In genomic region chr19:16608290-16608704, GRCh38 we compare ENCODE assay signal across 9 cellular contexts.
DNase-seq lines count a peak whose midpoint lies in the region; ATAC-seq and TF ChIP-seq lines count a peak whose summit lies in the region.
"Had no signal": no experiment of that assay in that cellular context is flagged by ENCODE, and none has a peak within 500 bp of the region (broad histone marks: within the 10 kb centered on the region; RNA-seq: fewer than 3 reads in every experiment).

No MANE protein-coding gene starts in this region.

- no peak overlapping the region for H3K9ac ChIP-seq in muscle layer of colon (ENCODE audit: low read length)

- TF ChIP-seq CTCF in coronary artery (IDR thresholded peaks at IDR 0.05), result no peak

- peaks cover 50% of the 10 kb centered on the region for H3K4me1 ChIP-seq in muscle layer of colon (ENCODE audit: insufficient read depth, low read length)

- no peaks in the 10 kb centered on the region for H3K27me3 ChIP-seq in muscle layer of colon (ENCODE audit: control insufficient read depth in 1 of 2, insufficient read depth in 2 of 2, low read length in 2 of 2)

- no peaks in the 10 kb centered on the region for H3K36me3 ChIP-seq in muscle layer of colon (ENCODE audit: insufficient read depth, low read length)

- H3K4me3 ChIP-seq in coronary artery (no peak overlapping the region), muscle layer of colon (ENCODE audit: low read depth in 1 of 2, low read length in 2 of 2) (no peak overlapping the region)

- no peaks in the 10 kb centered on the region for H3K9me3 ChIP-seq in muscle layer of colon (ENCODE audit: low read length)

- H3K27ac ChIP-seq in coronary artery (peak overlapping the region; percentile 72 to 79), muscle layer of colon (ENCODE audit: low read depth, low read length) (peak overlapping the region; percentile 69)

- DNase-seq in AG08396 (ENCODE audit: low spot score) (peak; percentile 83), MV-4-11 (lab: John Stamatoyannopoulos, UW) (peak; percentile 95), coronary artery (ENCODE audit: low spot score) (no peak), putamen (ENCODE audit: low spot score) (no peak), DMS153 (lab: John Stamatoyannopoulos, UW) (no peak)
- DNase-seq: NCI-H146 had no signal

- ATAC-seq in HG02798 (IDR thresholded peaks at IDR 0.05; ENCODE audit: poor library complexity, unreplicated experiment) (no peak), GM19455 (IDR thresholded peaks at IDR 0.05; ENCODE audit: unreplicated experiment) (no peak)

Comparison
In these comparisons a context has a peak if more than half of its experiments do, and no peak if none do; other contexts are left out.
1. DNase-seq: peak in AG08396 (single experiment) and MV-4-11 (single experiment); none in coronary artery (single experiment), putamen (single experiment) and DMS153 (single experiment).